Comparison of ENCODE assay signal across 7 cellular contexts in genomic region chr1:1599030-1599916, GRCh38. TPM values are rescaled to one million over a fixed set of nuclear protein-coding genes. Genes with fewer than 3 reads are reported as not detected.
A peak's percentile ranks its signal among the peaks of the same experiment; 100 is the strongest.
DNase-seq lines count a peak whose midpoint lies in the region; ATAC-seq, FAIRE-seq and TF ChIP-seq lines count a peak whose summit lies in the region.

No MANE protein-coding gene starts in this region.

- dilution Hi-C loops in keratinocyte (cut with MboI; ENCODE audit: extremely low pct_ligation_motif_present, low sequenced_read_pairs) = no loop called here

- no peaks in the 10 kb centered on the region; the same call in 1 of the 2 replicates for H4K20me1 ChIP-seq in K562 (replicated peaks; ENCODE audit: control insufficient read depth, insufficient read depth, low read length)
- H4K20me1 ChIP-seq in keratinocyte (ENCODE audit: control insufficient read depth, extremely low read depth, insufficient read depth, low read length) = no peaks in the 10 kb centered on the region

- H3K27ac ChIP-seq in K562 (ENCODE audit: extremely low read depth, low read depth, low read length) (no peak overlapping the region), keratinocyte (ENCODE audit: control insufficient read depth, insufficient read depth, low read length) (no peak overlapping the region), upper lobe of right lung (no peak overlapping the region)

- POLR2A ChIA-PET in GM10248 (lab: Yijun Ruan, JAX) = no interaction called here
- POLR2A ChIA-PET in K562 (lab: Yijun Ruan, JAX) = interaction anchor here (0.6 to 0.7 kb wide), 2 partner anchors 16 to 70 kb away, joined by 3 to 4 read pairs; no protein-coding TSS in a partner anchor

- H3K9me1 ChIP-seq in K562 (ENCODE audit: control insufficient read depth, insufficient read depth, low read length) (no peaks in the 10 kb centered on the region), keratinocyte (ENCODE audit: control insufficient read depth, extremely low read depth, insufficient read depth, low read length) (no peaks in the 10 kb centered on the region)

- peak; percentile 31 for TF ChIP-seq CTCF in GM10248 (IDR thresholded peaks at IDR 0.05; ENCODE audit: control extremely low read depth, extremely low read depth, low read depth, missing control alignments)
- peak in 1 of 3 experiments; percentile 37; a peak in 1 of 6 replicates for TF ChIP-seq CTCF in K562 (IDR thresholded peaks at IDR 0.05 in 2 of 3, conservative IDR thresholded peaks at IDR 0.05 in 1 of 3; ENCODE audit: insufficient read depth in 2 of 3, low read depth in 1 of 3, low read length in 3 of 3)
- peak in 1 of 3 experiments; percentile 45 for TF ChIP-seq CTCF in keratinocyte (optimal IDR thresholded peaks at IDR 0.05 in 1 of 3, IDR thresholded peaks at IDR 0.05 in 1 of 3, conservative IDR thresholded peaks at IDR 0.05 in 1 of 3; ENCODE audit: extremely low read depth in 1 of 3, insufficient read depth in 2 of 3, low read length in 3 of 3)
- peak; percentile 9 for TF ChIP-seq CTCF in upper lobe of right lung (IDR thresholded peaks at IDR 0.05)

- no peak for DNase-seq in GM10248 (ENCODE audit: extremely low spot score)
- peak; percentile 67 for DNase-seq in NCI-H69 (lab: John Stamatoyannopoulos, UW)
- peak; percentile 70 to 81 (median 78) for DNase-seq in K562 (ENCODE audit: extremely low read depth in 1 of 4, low spot score in 3 of 4)
- no peak for DNase-seq in keratinocyte (ENCODE audit: low read depth, low spot score)
- DNase-seq in upper lobe of right lung = no peak
- DNase-seq in NCI-H1694 (lab: John Stamatoyannopoulos, UW) = no peak

- no peaks in the 10 kb centered on the region for H3K27me3 ChIP-seq in K562 (ENCODE audit: control insufficient read depth in 2 of 2, insufficient read depth in 2 of 2, low read length in 2 of 2)
- H3K27me3 ChIP-seq in keratinocyte (ENCODE audit: control insufficient read depth, extremely low read depth, insufficient read depth, low read length) = peaks cover 21% of the 10 kb centered on the region
- peaks cover 24% of the 10 kb centered on the region for H3K27me3 ChIP-seq in upper lobe of right lung

- in situ Hi-C loops in K562 (cut with MboI) = no loop called here

- TF ChIP-seq RAD21 in K562 (CRISPR knock-in tag; conservative IDR thresholded peaks at IDR 0.05 in 1 of 2, IDR thresholded peaks at IDR 0.05 in 1 of 2) = no peak

- H2AFZ ChIP-seq in K562 (ENCODE audit: low read depth, low read length) (peak overlapping the region; percentile 78), keratinocyte (ENCODE audit: control insufficient read depth, low read length) (peak overlapping the region; percentile 9)

- FAIRE-seq in K562 (lab: Jason Lieb, UNC) (no peak), keratinocyte (lab: Jason Lieb, UNC) (no peak)

- H3K79me2 ChIP-seq in K562 (ENCODE audit: control insufficient read depth, insufficient read depth, low read length) = no peaks in the 10 kb centered on the region; the same call in 2 of the 3 replicates
- H3K79me2 ChIP-seq in keratinocyte (ENCODE audit: control insufficient read depth, insufficient read depth, low read length) = no peaks in the 10 kb centered on the region

- H3K9ac ChIP-seq in K562 (ENCODE audit: insufficient read depth in 1 of 2, low read depth in 2 of 2, low read length in 2 of 2) (peak overlapping the region in 1 of 2 experiments; percentile 86; a peak in 2 of 4 replicates), keratinocyte (ENCODE audit: control insufficient read depth, extremely low read depth, insufficient read depth, low read length) (no peak overlapping the region)

- CTCF ChIA-PET in GM10248 (lab: Yijun Ruan, JAX) = no interaction called here
- CTCF ChIA-PET in K562 (lab: Yijun Ruan, JAX; ENCODE audit: low intra/inter-chr PET ratio) = no interaction called here

- intact Hi-C loops in K562 (cut with micrococcal nuclease) = no loop called here
- intact Hi-C loops in upper lobe of right lung (cut with DNase I) = no loop called here

- H3K4me1 ChIP-seq in K562 (replicated peaks in 1 of 2; ENCODE audit: control insufficient read depth in 2 of 2, insufficient read depth in 2 of 2, low read length in 2 of 2) (peaks cover 20 to 79% of the 10 kb centered on the region in 2 experiments; a peak in 4 of 5 replicates), keratinocyte (ENCODE audit: control insufficient read depth, extremely low read depth, insufficient read depth, low read length) (peaks cover 7% of the 10 kb centered on the region), upper lobe of right lung (peaks cover 16% of the 10 kb centered on the region)

- no TSS peak for BruUV-seq in K562 (replicated peaks; lab: Mats Ljungman, UMichigan)

- H3K4me2 ChIP-seq in K562 (ENCODE audit: insufficient read depth, low read length) (peak overlapping the region; percentile 20; the same call in 1 of the 2 replicates), keratinocyte (ENCODE audit: control insufficient read depth, extremely low read depth, insufficient read depth, low read depth, low read length) (peak overlapping the region; percentile 45)

- H3K9me3 ChIP-seq in K562 (replicated peaks; ENCODE audit: control insufficient read depth, insufficient read depth, low read depth, low read length) = no peaks in the 10 kb centered on the region
- H3K9me3 ChIP-seq in keratinocyte (ENCODE audit: control insufficient read depth, low read depth, low read length) = no peaks in the 10 kb centered on the region
- no peaks in the 10 kb centered on the region for H3K9me3 ChIP-seq in upper lobe of right lung

- WGBS in K562 (ENCODE audit: insufficient coverage, low coverage, missing lambda C conversion rate) = 29% methylated on average over 80 of the region's 108 CpGs

- H3K36me3 ChIP-seq in K562 (ENCODE audit: control insufficient read depth, insufficient read depth, low read length) (no peaks in the 10 kb centered on the region), keratinocyte (ENCODE audit: control insufficient read depth in 2 of 2, extremely low read depth in 1 of 2, insufficient read depth in 2 of 2, low read length in 2 of 2) (no peaks in the 10 kb centered on the region), upper lobe of right lung (no peaks in the 10 kb centered on the region)

- no peak for TF ChIP-seq EP300 in K562 (IDR thresholded peaks at IDR 0.05; ENCODE audit: low read length)

- ATAC-seq in K562 (peak; percentile 44), upper lobe of right lung (peak; percentile 61), GM18867 (IDR thresholded peaks at IDR 0.05; ENCODE audit: unreplicated experiment) (no peak)

- TF ChIP-seq POLR2A in K562 (conservative IDR thresholded peaks at IDR 0.05) = no peak

- H3K4me3 ChIP-seq in K562 = peak overlapping the region; percentile 23
- H3K4me3 ChIP-seq in keratinocyte (ENCODE audit: control insufficient read depth in 2 of 3, extremely low read depth in 1 of 3, insufficient read depth in 2 of 3, low read depth in 1 of 3, low read length in 3 of 3) = peak overlapping the region in 2 of 3 experiments; percentile 22 to 27
- H3K4me3 ChIP-seq in upper lobe of right lung = peak overlapping the region; percentile 33

RNA-seq across cellular contexts. Expression of gene FNDC10, which starts 0.7 kb away (rescaled TPM):
- 0.83 and 3.0 TPM in 2 replicates for total RNA-seq in K562 (2011; cell fraction: chromatin; rRNA removed; ENCODE audit: low replicate concordance)
- 3.7 and 4.7 TPM in 2 replicates for total RNA-seq in K562 (2011; cell fraction: nucleolus; rRNA removed)
- 2.1 and 4.0 TPM in 2 replicates for total RNA-seq in K562 (2011; cell fraction: nucleoplasm; rRNA removed)
- total RNA-seq in K562 (2014; rRNA removed) = 2.2 and 3.1 TPM in 2 replicates
- 0.29 TPM in 1 of 2 replicates, not detected in the other for total RNA-seq in K562 (2014; rRNA removed; fragmentation: Illumina TruSeq; extraction: Trizol)
- total RNA-seq in K562 (2015; rRNA removed; fragmentation: Illumina TruSeq; extraction: Trizol) = 2.9 and 3.8 TPM in 2 replicates
- total RNA-seq in K562 (2021) = 6.3 and 7.7 TPM in 2 replicates
- polyA plus RNA-seq in K562 (2011; rRNA removed) = 1.4 and 2.3 TPM in 2 replicates
- 4.3 and 18.6 TPM in 2 replicates for polyA plus RNA-seq in K562 (2011; cell fraction: cytosol; rRNA removed)
- 2.5 and 5.4 TPM in 2 replicates for polyA plus RNA-seq in K562 (2011; cell fraction: nucleus; rRNA removed)
- polyA plus RNA-seq in K562 (2012) = 6.7 and 7.8 TPM in 2 replicates
- 1.6 and 4.4 TPM in 2 replicates for polyA plus RNA-seq in K562 (2014; fragmentation: Illumina TruSeq; extraction: Trizol)
- polyA plus RNA-seq in K562 (2014; fragmentation: Nextera tagmentation; extraction: Ambion mirVana) = under 1 TPM; 0.08 to 0.11 TPM
- polyA plus RNA-seq in K562 (2014; rRNA removed) = 3.2 and 5.5 TPM in 2 replicates
- polyA minus RNA-seq in K562 (2011; rRNA and poly(A)+ RNA removed) = 0.45 and 1.0 TPM in 2 replicates
- polyA minus RNA-seq in K562 (2011; cell fraction: cytosol; rRNA and poly(A)+ RNA removed) = 7.0 and 9.5 TPM in 2 replicates
- 2.7 and 3.0 TPM in 2 replicates for polyA minus RNA-seq in K562 (2011; cell fraction: nucleus; rRNA and poly(A)+ RNA removed)
- 1.2 to 2.8 TPM (median 2.2 TPM) in 3 replicates for polyA plus RNA-seq in keratinocyte
- 0.62 TPM for polyA plus RNA-seq in keratinocyte (2011; ENCODE audit: low read depth)
- polyA plus RNA-seq in keratinocyte (2011; cell fraction: cytosol; rRNA removed) = 2.6 and 7.5 TPM in 2 replicates
- polyA plus RNA-seq in keratinocyte (2011; cell fraction: nucleus; rRNA removed) = 1.5 and 3.2 TPM in 2 replicates
- polyA plus RNA-seq in keratinocyte (2012; ENCODE audit: low replicate concordance) = 5.9 and 6.6 TPM in 2 replicates
- polyA minus RNA-seq in keratinocyte = 1.4 to 5.3 TPM (median 1.9 TPM) in 3 replicates
- 12.9 TPM for polyA minus RNA-seq in keratinocyte (2011; cell fraction: cytosol; rRNA and poly(A)+ RNA removed)
- polyA minus RNA-seq in keratinocyte (2011; cell fraction: nucleus; rRNA and poly(A)+ RNA removed) = 1.4 and 2.6 TPM in 2 replicates
- 7.4 TPM for total RNA-seq in upper lobe of right lung

RNA-seq across cellular contexts. Expression of gene MIB2, which starts 16.0 kb away (rescaled TPM):
- 59.7 and 195 TPM in 2 replicates for total RNA-seq in K562 (2011; cell fraction: chromatin; rRNA removed; ENCODE audit: low replicate concordance)
- total RNA-seq in K562 (2011; cell fraction: nucleolus; rRNA removed) = 141 and 146 TPM in 2 replicates
- total RNA-seq in K562 (2011; cell fraction: nucleoplasm; rRNA removed) = 57.8 and 65.2 TPM in 2 replicates
- total RNA-seq in K562 (2014; rRNA removed) (13.1 and 18.6 TPM in 2 replicates), K562 (2014; rRNA removed; fragmentation: Illumina TruSeq; extraction: Trizol) (0.48 and 0.62 TPM in 2 replicates), K562 (2015; rRNA removed; fragmentation: Illumina TruSeq; extraction: Trizol) (3.1 and 4.9 TPM in 2 replicates), K562 (2021) (17.0 and 17.2 TPM in 2 replicates), upper lobe of right lung (88.7 TPM)
- polyA plus RNA-seq in K562 (2011; rRNA removed) (6.6 and 10.1 TPM in 2 replicates), K562 (2014; fragmentation: Illumina TruSeq; extraction: Trizol) (0.80 and 1.4 TPM in 2 replicates), K562 (2014; fragmentation: Nextera tagmentation; extraction: Ambion mirVana) (under 1 TPM in 1 of 2 experiments, not detected in 1; 0.04 TPM), K562 (2014; rRNA removed) (12.0 and 16.8 TPM in 2 replicates), keratinocyte (13.9 to 34.7 TPM (median 16.6 TPM) in 3 replicates)
- polyA plus RNA-seq in K562 (2011; cell fraction: cytosol; rRNA removed) = 9.9 and 25.0 TPM in 2 replicates
- 105 and 181 TPM in 2 replicates for polyA plus RNA-seq in K562 (2011; cell fraction: nucleus; rRNA removed)
- polyA plus RNA-seq in K562 (2012) = 16.8 and 55.2 TPM in 2 replicates
- 4.4 and 5.2 TPM in 2 replicates for polyA minus RNA-seq in K562 (2011; rRNA and poly(A)+ RNA removed)
- 7.8 and 14.8 TPM in 2 replicates for polyA minus RNA-seq in K562 (2011; cell fraction: cytosol; rRNA and poly(A)+ RNA removed)
- 40.3 and 45.4 TPM in 2 replicates for polyA minus RNA-seq in K562 (2011; cell fraction: nucleus; rRNA and poly(A)+ RNA removed)
- 12.1 TPM for polyA plus RNA-seq in keratinocyte (2011; ENCODE audit: low read depth)
- polyA plus RNA-seq in keratinocyte (2011; cell fraction: cytosol; rRNA removed) = 6.2 and 26.1 TPM in 2 replicates
- polyA plus RNA-seq in keratinocyte (2011; cell fraction: nucleus; rRNA removed) = 44.9 and 67.6 TPM in 2 replicates
- 24.1 and 47.6 TPM in 2 replicates for polyA plus RNA-seq in keratinocyte (2012; ENCODE audit: low replicate concordance)
- 7.9 to 11.2 TPM (median 9.9 TPM) in 3 replicates for polyA minus RNA-seq in keratinocyte
- 57.9 TPM for polyA minus RNA-seq in keratinocyte (2011; cell fraction: cytosol; rRNA and poly(A)+ RNA removed)
- 26.8 and 38.9 TPM in 2 replicates for polyA minus RNA-seq in keratinocyte (2011; cell fraction: nucleus; rRNA and poly(A)+ RNA removed)

RNA-seq across cellular contexts. Expression of gene SSU72, which starts 24.6 kb away (rescaled TPM):
- 158 and 318 TPM in 2 replicates for total RNA-seq in K562 (2011; cell fraction: chromatin; rRNA removed; ENCODE audit: low replicate concordance)
- total RNA-seq in K562 (2011; cell fraction: nucleolus; rRNA removed) = 177 TPM in 2 replicates
- 165 and 176 TPM in 2 replicates for total RNA-seq in K562 (2011; cell fraction: nucleoplasm; rRNA removed)
- total RNA-seq in K562 (2014; rRNA removed) (157 and 175 TPM in 2 replicates), K562 (2014; rRNA removed; fragmentation: Illumina TruSeq; extraction: Trizol) (75.3 and 77.6 TPM in 2 replicates), K562 (2015; rRNA removed; fragmentation: Illumina TruSeq; extraction: Trizol) (79.3 and 80.4 TPM in 2 replicates), K562 (2021) (185 and 187 TPM in 2 replicates), upper lobe of right lung (125 TPM)
- polyA plus RNA-seq in K562 (2011; rRNA removed) (77.5 and 94.6 TPM in 2 replicates), K562 (2014; fragmentation: Illumina TruSeq; extraction: Trizol) (184 and 187 TPM in 2 replicates), K562 (2014; fragmentation: Nextera tagmentation; extraction: Ambion mirVana) (10 to 100 TPM; 70.8 to 90.8 TPM), K562 (2014; rRNA removed) (201 and 217 TPM in 2 replicates), keratinocyte (60.2 to 147 TPM (median 79.7 TPM) in 3 replicates)
- polyA plus RNA-seq in K562 (2011; cell fraction: cytosol; rRNA removed) = 108 and 136 TPM in 2 replicates
- polyA plus RNA-seq in K562 (2011; cell fraction: nucleus; rRNA removed) = 118 and 152 TPM in 2 replicates
- polyA plus RNA-seq in K562 (2012) = 185 and 187 TPM in 2 replicates
- 79.6 and 115 TPM in 2 replicates for polyA minus RNA-seq in K562 (2011; rRNA and poly(A)+ RNA removed)
- 73.7 and 101 TPM in 2 replicates for polyA minus RNA-seq in K562 (2011; cell fraction: cytosol; rRNA and poly(A)+ RNA removed)
- polyA minus RNA-seq in K562 (2011; cell fraction: nucleus; rRNA and poly(A)+ RNA removed) = 42.8 and 44.6 TPM in 2 replicates
- polyA plus RNA-seq in keratinocyte (2011; ENCODE audit: low read depth) = 163 TPM
- polyA plus RNA-seq in keratinocyte (2011; cell fraction: cytosol; rRNA removed) = 119 and 121 TPM in 2 replicates
- 59.6 and 59.8 TPM in 2 replicates for polyA plus RNA-seq in keratinocyte (2011; cell fraction: nucleus; rRNA removed)
- 129 and 156 TPM in 2 replicates for polyA plus RNA-seq in keratinocyte (2012; ENCODE audit: low replicate concordance)
- polyA minus RNA-seq in keratinocyte = 58.5 to 75.9 TPM (median 69.3 TPM) in 3 replicates
- polyA minus RNA-seq in keratinocyte (2011; cell fraction: cytosol; rRNA and poly(A)+ RNA removed) = 145 TPM
- polyA minus RNA-seq in keratinocyte (2011; cell fraction: nucleus; rRNA and poly(A)+ RNA removed) = 29.5 and 37.0 TPM in 2 replicates

RNA-seq across cellular contexts. Expression of gene MMP23B, which starts 32.7 kb away (rescaled TPM):
- total RNA-seq in K562 (2011; cell fraction: chromatin; rRNA removed; ENCODE audit: low replicate concordance) = 1.7 and 4.4 TPM in 2 replicates
- 4.9 and 5.5 TPM in 2 replicates for total RNA-seq in K562 (2011; cell fraction: nucleolus; rRNA removed)
- total RNA-seq in K562 (2011; cell fraction: nucleoplasm; rRNA removed) = 1.3 and 2.1 TPM in 2 replicates
- total RNA-seq in K562 (2014; rRNA removed) = 0.65 and 1.2 TPM in 2 replicates
- not detected in 2 replicates for total RNA-seq in K562 (2014; rRNA removed; fragmentation: Illumina TruSeq; extraction: Trizol)
- total RNA-seq in K562 (2015; rRNA removed; fragmentation: Illumina TruSeq; extraction: Trizol) = not detected in 2 replicates
- total RNA-seq in K562 (2021) = 0.38 and 1.3 TPM in 2 replicates
- 0.30 and 0.45 TPM in 2 replicates for polyA plus RNA-seq in K562 (2011; rRNA removed)
- 0.27 and 1.3 TPM in 2 replicates for polyA plus RNA-seq in K562 (2011; cell fraction: cytosol; rRNA removed)
- polyA plus RNA-seq in K562 (2011; cell fraction: nucleus; rRNA removed) = 2.7 and 9.6 TPM in 2 replicates
- polyA plus RNA-seq in K562 (2012) = 0.83 and 2.5 TPM in 2 replicates
- not detected in 2 replicates for polyA plus RNA-seq in K562 (2014; fragmentation: Illumina TruSeq; extraction: Trizol)
- polyA plus RNA-seq in K562 (2014; fragmentation: Nextera tagmentation; extraction: Ambion mirVana) = not detected
- polyA plus RNA-seq in K562 (2014; rRNA removed) = 0.28 and 0.80 TPM in 2 replicates
- not detected in 2 replicates for polyA minus RNA-seq in K562 (2011; rRNA and poly(A)+ RNA removed)
- polyA minus RNA-seq in K562 (2011; cell fraction: cytosol; rRNA and poly(A)+ RNA removed) = not detected in 2 replicates
- 0.44 and 2.0 TPM in 2 replicates for polyA minus RNA-seq in K562 (2011; cell fraction: nucleus; rRNA and poly(A)+ RNA removed)
- polyA plus RNA-seq in keratinocyte = 0.07 to 0.17 TPM in 2 of 3 replicates, not detected in the other
- polyA plus RNA-seq in keratinocyte (2011; ENCODE audit: low read depth) = not detected
- 0.09 TPM in 1 of 2 replicates, not detected in the other for polyA plus RNA-seq in keratinocyte (2011; cell fraction: cytosol; rRNA removed)
- 0.51 and 0.69 TPM in 2 replicates for polyA plus RNA-seq in keratinocyte (2011; cell fraction: nucleus; rRNA removed)
- polyA plus RNA-seq in keratinocyte (2012; ENCODE audit: low replicate concordance) = 0.22 TPM in 1 of 2 replicates, not detected in the other
- not detected in 3 replicates for polyA minus RNA-seq in keratinocyte
- polyA minus RNA-seq in keratinocyte (2011; cell fraction: cytosol; rRNA and poly(A)+ RNA removed) = not detected
- not detected in 2 replicates for polyA minus RNA-seq in keratinocyte (2011; cell fraction: nucleus; rRNA and poly(A)+ RNA removed)
- total RNA-seq in upper lobe of right lung = 40.3 TPM

RNA-seq across cellular contexts. Expression of gene TMEM240, which starts 58.8 kb away (rescaled TPM):
- total RNA-seq in K562 (2011; cell fraction: chromatin; rRNA removed; ENCODE audit: low replicate concordance) = 1.2 and 8.3 TPM in 2 replicates
- 5.3 and 6.0 TPM in 2 replicates for total RNA-seq in K562 (2011; cell fraction: nucleolus; rRNA removed)
- total RNA-seq in K562 (2011; cell fraction: nucleoplasm; rRNA removed) = 2.6 and 6.0 TPM in 2 replicates
- total RNA-seq in K562 (2014; rRNA removed) = 0.78 TPM in 1 of 2 replicates, not detected in the other
- total RNA-seq in K562 (2014; rRNA removed; fragmentation: Illumina TruSeq; extraction: Trizol) = not detected in 2 replicates
- 0.38 and 0.43 TPM in 2 replicates for total RNA-seq in K562 (2015; rRNA removed; fragmentation: Illumina TruSeq; extraction: Trizol)
- 1.3 and 2.0 TPM in 2 replicates for total RNA-seq in K562 (2021)
- 0.24 TPM in 2 replicates for polyA plus RNA-seq in K562 (2011; rRNA removed)
- 0.46 TPM in 1 of 2 replicates, not detected in the other for polyA plus RNA-seq in K562 (2011; cell fraction: cytosol; rRNA removed)
- 3.5 and 8.1 TPM in 2 replicates for polyA plus RNA-seq in K562 (2011; cell fraction: nucleus; rRNA removed)
- 1.1 and 3.2 TPM in 2 replicates for polyA plus RNA-seq in K562 (2012)
- polyA plus RNA-seq in K562 (2014; fragmentation: Illumina TruSeq; extraction: Trizol) = not detected in 2 replicates
- polyA plus RNA-seq in K562 (2014; fragmentation: Nextera tagmentation; extraction: Ambion mirVana) = not detected
- polyA plus RNA-seq in K562 (2014; rRNA removed) = 0.28 and 0.94 TPM in 2 replicates
- not detected in 2 replicates for polyA minus RNA-seq in K562 (2011; rRNA and poly(A)+ RNA removed)
- not detected in 2 replicates for polyA minus RNA-seq in K562 (2011; cell fraction: cytosol; rRNA and poly(A)+ RNA removed)
- polyA minus RNA-seq in K562 (2011; cell fraction: nucleus; rRNA and poly(A)+ RNA removed) = 0.56 and 0.67 TPM in 2 replicates
- 0.12 to 0.28 TPM (median 0.12 TPM) in 3 replicates for polyA plus RNA-seq in keratinocyte
- polyA plus RNA-seq in keratinocyte (2011; ENCODE audit: low read depth) = not detected
- polyA plus RNA-seq in keratinocyte (2011; cell fraction: cytosol; rRNA removed) = 0.18 and 0.29 TPM in 2 replicates
- polyA plus RNA-seq in keratinocyte (2011; cell fraction: nucleus; rRNA removed) = 0.23 and 0.56 TPM in 2 replicates
- polyA plus RNA-seq in keratinocyte (2012; ENCODE audit: low replicate concordance) = 0.80 and 0.93 TPM in 2 replicates
- not detected in 3 replicates for polyA minus RNA-seq in keratinocyte
- polyA minus RNA-seq in keratinocyte (2011; cell fraction: cytosol; rRNA and poly(A)+ RNA removed) = not detected
- polyA minus RNA-seq in keratinocyte (2011; cell fraction: nucleus; rRNA and poly(A)+ RNA removed) = 1.1 TPM in 1 of 2 replicates, not detected in the other
- 2.9 TPM for total RNA-seq in upper lobe of right lung

Comparison
In these comparisons a context has a peak if more than half of its experiments do, and no peak if none do; other contexts are left out.
1. DNase-seq: peak in NCI-H69 (single experiment) and K562 (4 of 4); none in GM10248 (single experiment), keratinocyte (single experiment), upper lobe of right lung (single experiment) and NCI-H1694 (single experiment).
2. Peak in every context shown above with its lines, with median percentiles within 50 percentile points of each other: H3K4me3 ChIP-seq.